In genomic region chr14:100121643-100122480, GRCh38 we compare ENCODE assay signal across 24 cellular contexts. TPM values are rescaled to one million over a fixed set of nuclear protein-coding genes. Genes with fewer than 3 reads are reported as not detected.
DNase-seq lines count a peak whose midpoint lies in the region; ATAC-seq and TF ChIP-seq lines count a peak whose summit lies in the region.
"Had no signal": no experiment of that assay in that cellular context is flagged by ENCODE, and none has a peak within 500 bp of the region (broad histone marks: within the 10 kb centered on the region; RNA-seq: fewer than 3 reads in every experiment).

No MANE protein-coding gene starts in this region.

- H3K27me3 Mint-ChIP-seq in nephron progenitor cell (ENCODE audit: low read depth, poor library complexity), result peaks cover 4% of the 10 kb centered on the region
- H3K27me3 Mint-ChIP-seq: activated CD4-positive, alpha-beta T cell treated with anti-CD3 and anti-CD28 coated beads, Interleukin-2, amount 10 ng/mL, durations not matched to agents 7 days and 5 days; activated CD8-positive, alpha-beta memory T cell treated with anti-CD3 and anti-CD28 coated beads, Interleukin-2, amount 10 ng/mL, durations not matched to agents 7 days and 5 days had no signal

- peaks cover 7 to 14% of the 10 kb centered on the region in 2 donors for H3K36me3 Mint-ChIP-seq in activated naive CD4-positive, alpha-beta T cell treated with anti-CD3 and anti-CD28 coated beads, Interleukin-2, amount 50 U/mL, for 72 hours
- H3K36me3 Mint-ChIP-seq in nephron progenitor cell (ENCODE audit: low read depth), result peaks cover 21% of the 10 kb centered on the region

- peak overlapping the region; percentile 75 for H3K27ac ChIP-seq in WERI-Rb-1
- H3K27ac ChIP-seq: gastroesophageal sphincter, transverse colon had no signal

- TF ChIP-seq CTCF in WERI-Rb-1 (IDR thresholded peaks at IDR 0.05; ENCODE audit: low read depth, low read length) (no peak), nephron progenitor cell (IDR thresholded peaks at IDR 0.05) (no peak)

- peak overlapping the region; percentile 28 to 90 for H3K27ac Mint-ChIP-seq in activated naive CD4-positive, alpha-beta T cell treated with anti-CD3 and anti-CD28 coated beads, Interleukin-2, amount 50 U/mL, for 72 hours
- no peak overlapping the region for H3K27ac Mint-ChIP-seq in nephron progenitor cell
- H3K27ac Mint-ChIP-seq: H9 had no signal

- H3K9me3 ChIP-seq in WERI-Rb-1 (ENCODE audit: severe bottlenecking), result no peaks in the 10 kb centered on the region
- H3K9me3 ChIP-seq: BE2C, gastroesophageal sphincter, MG63, transverse colon had no signal

- peaks cover 20% of the 10 kb centered on the region for H3K4me1 Mint-ChIP-seq in nephron progenitor cell
- H3K4me1 Mint-ChIP-seq: H9 had no signal

- H3K9me3 Mint-ChIP-seq in activated naive CD4-positive, alpha-beta T cell treated with anti-CD3 and anti-CD28 coated beads, Interleukin-2, amount 50 U/mL, for 72 hours, result no peaks in the 10 kb centered on the region
- H3K9me3 Mint-ChIP-seq in nephron progenitor cell, result no peaks in the 10 kb centered on the region
- H3K9me3 Mint-ChIP-seq: activated CD4-positive, alpha-beta T cell treated with anti-CD3 and anti-CD28 coated beads, Interleukin-2, amount 10 ng/mL, durations not matched to agents 7 days and 5 days; H9 had no signal

- no peak overlapping the region for H3K4me3 ChIP-seq in WERI-Rb-1 (ENCODE audit: low read depth, low read length)
- H3K4me3 ChIP-seq: dorsolateral prefrontal cortex, gastroesophageal sphincter, K562, MG63, transverse colon had no signal

- DNase-seq in activated naive CD4-positive, alpha-beta T cell treated with anti-CD3 and anti-CD28 coated beads, Interleukin-2, amount 50 U/mL, for 72 hours (ENCODE audit: low spot score in 2 of 2), result no peak
- no peak for DNase-seq in activated naive CD4-positive, alpha-beta T cell treated with anti-CD3 and anti-CD28 coated beads, Interleukin-2, amount 50 U/mL, for 16 hours
- peak; percentile 56 for DNase-seq in WERI-Rb-1
- DNase-seq in myocyte (ENCODE audit: low read depth), result peak; percentile 97
- no peak for DNase-seq in NCI-H2196 (lab: John Stamatoyannopoulos, UW; ENCODE audit: unreplicated experiment)
- DNase-seq in nephron progenitor cell, result no peak
- DNase-seq: ACHN; activated CD4-positive, alpha-beta T cell treated with anti-CD3 and anti-CD28 coated beads, Interleukin-2, amount 10 ng/mL, durations not matched to agents 7 days and 5 days; activated CD8-positive, alpha-beta memory T cell treated with anti-CD3 and anti-CD28 coated beads, Interleukin-2, amount 10 ng/mL, durations not matched to agents 7 days and 5 days; BE2C; COR-L47; GDM1; H9; hippocampal formation; left colon; MG63; NCI-H1436 treated with DMSO at 0.1 percent for 48 hours; RPMI8226; transverse colon had no signal

- no peak for ATAC-seq in activated naive CD4-positive, alpha-beta T cell treated with anti-CD3 and anti-CD28 coated beads, Interleukin-2, amount 50 U/mL, for 72 hours
- ATAC-seq in HG02610 (IDR thresholded peaks at IDR 0.05; ENCODE audit: unreplicated experiment), result no peak
- ATAC-seq: activated CD8-positive, alpha-beta memory T cell treated with anti-CD3 and anti-CD28 coated beads, Interleukin-2, amount 10 ng/mL, durations not matched to agents 7 days and 5 days; gastroesophageal sphincter had no signal

- H3K27me3 ChIP-seq in WERI-Rb-1 (ENCODE audit: insufficient read depth, low read depth, severe bottlenecking), result no peaks in the 10 kb centered on the region
- H3K27me3 ChIP-seq: BE2C, dorsolateral prefrontal cortex, gastroesophageal sphincter, MG63, transverse colon had no signal

- no peak overlapping the region for H3K4me3 Mint-ChIP-seq in nephron progenitor cell
- H3K4me3 Mint-ChIP-seq: activated CD4-positive, alpha-beta T cell treated with anti-CD3 and anti-CD28 coated beads, Interleukin-2, amount 10 ng/mL, durations not matched to agents 7 days and 5 days; activated CD8-positive, alpha-beta memory T cell treated with anti-CD3 and anti-CD28 coated beads, Interleukin-2, amount 10 ng/mL, durations not matched to agents 7 days and 5 days; H9 had no signal

- peaks cover 44% of the 10 kb centered on the region for H3K36me3 ChIP-seq in WERI-Rb-1
- H3K36me3 ChIP-seq: MG63, transverse colon had no signal

RNA-seq across cellular contexts. Expression of gene DEGS2, which starts 37.6 kb away (rescaled TPM):
- 1 to 10 TPM; 1.4 to 3.2 TPM for total RNA-seq in activated naive CD4-positive, alpha-beta T cell treated with anti-CD3 and anti-CD28 coated beads, Interleukin-2, amount 50 U/mL, for 72 hours
- total RNA-seq in myocyte, result 0.11 and 0.16 TPM in 2 replicates
- polyA plus RNA-seq in myocyte (2012), result 0.23 TPM
- total RNA-seq: activated CD8-positive, alpha-beta memory T cell treated with anti-CD3 and anti-CD28 coated beads, Interleukin-2, amount 10 ng/mL, durations not matched to agents 7 days and 5 days; T-helper 1 cell treated with Interleukin-12 subunit alpha and Interleukin-12 subunit beta and Interleukin-4 antibody, amounts not matched to agents 30 ng/mL and 1 ng/mL, for 36 hours had no signal

RNA-seq across cellular contexts. Expression of gene EVL, which starts 56.6 kb away (rescaled TPM):
- 100 to 1,000 TPM; 342 to 426 TPM for total RNA-seq in activated naive CD4-positive, alpha-beta T cell treated with anti-CD3 and anti-CD28 coated beads, Interleukin-2, amount 50 U/mL, for 72 hours
- total RNA-seq in myocyte, result 40.8 and 54.4 TPM in 2 replicates
- polyA plus RNA-seq in myocyte (2012), result 55.1 TPM

Comparison
In these comparisons a context has a peak if more than half of its experiments do, and no peak if none do; other contexts are left out.
1. DNase-seq: peak in WERI-Rb-1 (single experiment) and myocyte (single experiment); none in activated naive CD4-positive, alpha-beta T cell treated with anti-CD3 and anti-CD28 coated beads, Interleukin-2, amount 50 U/mL, for 72 hours (0 of 2), activated naive CD4-positive, alpha-beta T cell treated with anti-CD3 and anti-CD28 coated beads, Interleukin-2, amount 50 U/mL, for 16 hours (single experiment), NCI-H2196 (single experiment) and nephron progenitor cell (single experiment).